25 cellular contexts compared by ENCODE assay signal in genomic region chr1:154413177-154413576, GRCh38. TPM values are rescaled to one million over a fixed set of nuclear protein-coding genes. Genes with fewer than 3 reads are reported as not detected.
A peak's percentile ranks its signal among the peaks of the same experiment; 100 is the strongest.
DNase-seq lines count a peak whose midpoint lies in the region; ATAC-seq and TF ChIP-seq lines count a peak whose summit lies in the region.
"Had no signal": no experiment of that assay in that cellular context is flagged by ENCODE, and none has a peak within 500 bp of the region (broad histone marks: within the 10 kb centered on the region; RNA-seq: fewer than 3 reads in every experiment).

No MANE protein-coding gene starts in this region.

- peaks cover 60% of the 10 kb centered on the region for H3K4me1 Mint-ChIP-seq in activated naive CD8-positive, alpha-beta T cell (ENCODE audit: low read depth)
- H3K4me1 Mint-ChIP-seq in activated naive CD8-positive, alpha-beta T cell treated with anti-CD3 and anti-CD28 coated beads for 36 hours, result peaks cover 57% of the 10 kb centered on the region
- H3K4me1 Mint-ChIP-seq in stimulated activated memory B cell treated with anti-CD40 and anti-IgM and Interleukin-4, amounts not matched to agents 10 μg/mL and 1 μg/mL and 100 μg/mL, for 72 hours, result peaks cover 56% of the 10 kb centered on the region

- H4K20me1 ChIP-seq in OCI-LY3 (ENCODE audit: insufficient read depth, low read length), result no peaks in the 10 kb centered on the region

- ATAC-seq in stimulated activated memory B cell treated with anti-CD40 and anti-IgM and Interleukin-4, amounts not matched to agents 10 μg/mL and 1 μg/mL and 100 μg/mL, for 72 hours, result no peak
- no peak for ATAC-seq in GM18907 (IDR thresholded peaks at IDR 0.05; ENCODE audit: unreplicated experiment)
- ATAC-seq: A549, left lobe of liver, WTC11 had no signal

- H3K36me3 ChIP-seq in OCI-LY3 (replicated peaks; ENCODE audit: low read depth, low read length), result peaks cover 16% of the 10 kb centered on the region
- H3K36me3 ChIP-seq: ovary, upper lobe of left lung had no signal

- H3K79me2 ChIP-seq in OCI-LY3 (ENCODE audit: low read length), result peaks cover 95% of the 10 kb centered on the region

- H2AFZ ChIP-seq in OCI-LY3 (ENCODE audit: low read depth, low read length), result no peak overlapping the region
- H2AFZ ChIP-seq: GM23248, PC-9 had no signal

- no peak overlapping the region for H3K27ac ChIP-seq in OCI-LY3 (ENCODE audit: low read length)
- H3K27ac ChIP-seq: A549, GM23248, ovary, PC-9, upper lobe of left lung had no signal

- DNase-seq in activated naive CD8-positive, alpha-beta T cell treated with anti-CD3 and anti-CD28 coated beads for 36 hours, result no peak
- DNase-seq in iPS-NIHi11 (ENCODE audit: low spot score) (peak; percentile 2), NCI-H187 (lab: John Stamatoyannopoulos, UW) (no peak), HUDEP-2 (lab: John Stamatoyannopoulos, UW; ENCODE audit: unreplicated experiment in 76 of 76) (no peak)
- DNase-seq: activated CD8-positive, alpha-beta memory T cell treated with anti-CD3 and anti-CD28 coated beads, Interleukin-2, amount 50 U/mL, for 48 hours; activated effector memory CD4-positive, alpha-beta T cell treated with Interleukin-2 at 50 U/mL for 16 hours; DMS79; GM23248; hypothalamus; NCI-H1436 treated with DMSO at 0.1 percent for 48 hours; PC-9; SHP77 treated with DMSO at 0.1 percent for 48 hours; stimulated activated CD4-positive, alpha-beta T cell treated with anti-CD3 and anti-CD28 coated beads, Interleukin-4, amount 100 ng/mL, for 1 hour; SW 1271; upper lobe of left lung had no signal

- no peaks in the 10 kb centered on the region for H3K9me3 ChIP-seq in OCI-LY3 (ENCODE audit: insufficient read depth, low read length)
- H3K9me3 ChIP-seq: A549, ovary, upper lobe of left lung had no signal

- no peak overlapping the region for H3K9ac ChIP-seq in OCI-LY3 (ENCODE audit: low read length)
- H3K9ac ChIP-seq: GM23248 had no signal

- H3K36me3 Mint-ChIP-seq in activated naive CD8-positive, alpha-beta T cell, result no peaks in the 10 kb centered on the region
- peaks cover 3% of the 10 kb centered on the region for H3K36me3 Mint-ChIP-seq in activated naive CD8-positive, alpha-beta T cell treated with anti-CD3 and anti-CD28 coated beads for 36 hours
- H3K36me3 Mint-ChIP-seq in stimulated activated memory B cell treated with anti-CD40 and anti-IgM and Interleukin-4, amounts not matched to agents 10 μg/mL and 1 μg/mL and 100 μg/mL, for 72 hours, result no peaks in the 10 kb centered on the region
- H3K36me3 Mint-ChIP-seq: WTC11 had no signal

- no peak overlapping the region for H3K4me3 Mint-ChIP-seq in activated naive CD8-positive, alpha-beta T cell
- no peak overlapping the region for H3K4me3 Mint-ChIP-seq in activated naive CD8-positive, alpha-beta T cell treated with anti-CD3 and anti-CD28 coated beads for 36 hours
- H3K4me3 Mint-ChIP-seq in stimulated activated memory B cell treated with anti-CD40 and anti-IgM and Interleukin-4, amounts not matched to agents 10 μg/mL and 1 μg/mL and 100 μg/mL, for 72 hours, result no peak overlapping the region
- H3K4me3 Mint-ChIP-seq: central memory CD8-positive, alpha-beta T cell; nephron; WTC11 had no signal

- H3K9me3 Mint-ChIP-seq in activated naive CD8-positive, alpha-beta T cell (ENCODE audit: low read depth), result no peaks in the 10 kb centered on the region
- no peaks in the 10 kb centered on the region for H3K9me3 Mint-ChIP-seq in activated naive CD8-positive, alpha-beta T cell treated with anti-CD3 and anti-CD28 coated beads for 36 hours
- no peaks in the 10 kb centered on the region for H3K9me3 Mint-ChIP-seq in stimulated activated memory B cell treated with anti-CD40 and anti-IgM and Interleukin-4, amounts not matched to agents 10 μg/mL and 1 μg/mL and 100 μg/mL, for 72 hours
- H3K9me3 Mint-ChIP-seq: central memory CD8-positive, alpha-beta T cell; nephron; WTC11 had no signal

- H3K27me3 Mint-ChIP-seq in activated naive CD8-positive, alpha-beta T cell, result no peaks in the 10 kb centered on the region
- H3K27me3 Mint-ChIP-seq in activated naive CD8-positive, alpha-beta T cell treated with anti-CD3 and anti-CD28 coated beads for 36 hours, result no peaks in the 10 kb centered on the region
- H3K27me3 Mint-ChIP-seq in stimulated activated memory B cell treated with anti-CD40 and anti-IgM and Interleukin-4, amounts not matched to agents 10 μg/mL and 1 μg/mL and 100 μg/mL, for 72 hours, result no peaks in the 10 kb centered on the region
- H3K27me3 Mint-ChIP-seq: central memory CD8-positive, alpha-beta T cell had no signal

- H3K4me2 ChIP-seq in OCI-LY3 (ENCODE audit: low read length), result peak overlapping the region; percentile 45
- H3K4me2 ChIP-seq: A549, PC-9 had no signal

- H3K27ac Mint-ChIP-seq in activated naive CD8-positive, alpha-beta T cell, result peak overlapping the region; percentile 46
- no peak overlapping the region for H3K27ac Mint-ChIP-seq in activated naive CD8-positive, alpha-beta T cell treated with anti-CD3 and anti-CD28 coated beads for 36 hours
- peak overlapping the region; percentile 23 for H3K27ac Mint-ChIP-seq in stimulated activated memory B cell treated with anti-CD40 and anti-IgM and Interleukin-4, amounts not matched to agents 10 μg/mL and 1 μg/mL and 100 μg/mL, for 72 hours
- H3K27ac Mint-ChIP-seq: nephron, WTC11 had no signal

- no peak for TF ChIP-seq CTCF in OCI-LY3 (IDR thresholded peaks at IDR 0.05; ENCODE audit: low read depth, low read length)

- H3K27me3 ChIP-seq in OCI-LY3 (ENCODE audit: low read depth, low read length), result no peaks in the 10 kb centered on the region
- H3K27me3 ChIP-seq: ovary, upper lobe of left lung had no signal

- peaks cover 85% of the 10 kb centered on the region for H3K4me1 ChIP-seq in OCI-LY3 (ENCODE audit: low read length)

- 0 out of 2 replicates have a peak overlapping the region, but pooled peaks have one; percentile 4 for H3K4me3 ChIP-seq in OCI-LY3 (ENCODE audit: low read length)
- H3K4me3 ChIP-seq: A549, GM23248, ovary, PC-9, upper lobe of left lung had no signal

RNA-seq across cellular contexts. Expression of gene IL6R, which starts 8.0 kb away (rescaled TPM):
- 1 to 10 TPM; 2.3 to 2.4 TPM for total RNA-seq in activated naive CD8-positive, alpha-beta T cell treated with anti-CD3 and anti-CD28 coated beads for 36 hours
